ENCODE assay signal across 28 cellular contexts in the genomic region with DNA sequence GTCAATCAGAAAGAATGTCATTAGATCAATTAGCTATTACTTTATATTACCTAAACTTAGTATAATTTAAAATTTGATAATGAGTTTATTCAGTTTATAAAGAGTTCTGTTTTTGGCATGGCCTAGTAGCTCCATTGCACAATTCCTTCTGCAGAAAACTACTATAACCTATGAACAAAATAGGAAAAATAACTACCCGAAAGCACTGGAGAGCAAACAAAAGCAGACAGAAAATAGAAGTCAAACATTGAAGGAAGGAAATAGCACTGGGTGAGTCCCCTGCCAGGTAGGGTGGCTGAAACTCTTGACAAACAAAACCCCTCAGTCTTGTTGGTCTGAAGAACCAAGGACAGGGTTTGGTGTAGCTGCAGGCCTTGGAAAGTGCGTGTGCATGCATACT.
"Had no signal": no experiment of that assay in that cellular context is flagged by ENCODE, and none has a peak within 500 bp of the region (broad histone marks: within the 10 kb centered on the region; RNA-seq: fewer than 3 reads in every experiment).

No MANE protein-coding gene starts in this region.

- H3K4me1 Mint-ChIP-seq: mesothelial cell of epicardium had no signal

- DNase-seq: head of caudate nucleus; hippocampal formation; kidney glomerular epithelial cell; left cardiac atrium; left lung; mesendoderm; naive B cell; natural killer cell; ovary; posterior cingulate gyrus; stimulated activated CD4-positive, alpha-beta T cell treated with anti-CD3 and anti-CD28 coated beads, Interleukin-12 subunit alpha, Interleukin-12 subunit beta, amount 100 ng/mL, for 4 hours; stimulated activated CD4-positive, alpha-beta T cell treated with anti-CD3 and anti-CD28 coated beads, Interleukin-15, amount 100 ng/mL, for 24 hours; stimulated activated CD4-positive, alpha-beta T cell treated with anti-CD3 and anti-CD28 coated beads, Interleukin-2, amount 100 ng/mL, for 24 hours; stimulated activated CD4-positive, alpha-beta T cell treated with anti-CD3 and anti-CD28 coated beads, Interleukin-4, amount 100 ng/mL, for 24 hours; stimulated activated naive B cell treated with anti-CD40 and anti-IgM and Interleukin-4, amounts not matched to agents 10 μg/mL and 1 μg/mL and 100 μg/mL, for 72 hours; stimulated activated naive CD8-positive, alpha-beta T cell treated with anti-CD3 and anti-CD28 coated beads, Interleukin-15, Interleukin-2, amounts not matched to agents 100 U/mL and 50 U/mL, for 24 hours; tibial artery; trophoblast cell; upper lobe of right lung had no signal

- H3K27ac ChIP-seq: left lung, ovary, prostate gland, skin epidermis, suprapubic skin, thoracic aorta, tibial artery, upper lobe of right lung had no signal

- H3K27me3 ChIP-seq: left lung, ovary, suprapubic skin, tibial artery, upper lobe of right lung had no signal

- H3K4me3 Mint-ChIP-seq: mesothelial cell of epicardium; naive B cell; natural killer cell; stimulated activated naive B cell treated with anti-CD40 and anti-IgM and Interleukin-4, amounts not matched to agents 10 μg/mL and 1 μg/mL and 100 μg/mL, for 72 hours had no signal

- H3K27ac Mint-ChIP-seq: mesothelial cell of epicardium; naive B cell; natural killer cell; stimulated activated naive B cell treated with anti-CD40 and anti-IgM and Interleukin-4, amounts not matched to agents 10 μg/mL and 1 μg/mL and 100 μg/mL, for 72 hours had no signal

- H3K36me3 ChIP-seq: ovary, prostate gland had no signal

- H3K4me1 ChIP-seq: left lung, prostate gland, suprapubic skin, upper lobe of right lung had no signal

- ATAC-seq: left cardiac atrium; left lung; natural killer cell; sciatic nerve; stimulated activated naive B cell treated with anti-CD40 and anti-IgM and Interleukin-4, amounts not matched to agents 10 μg/mL and 1 μg/mL and 100 μg/mL, for 72 hours; stimulated activated naive CD8-positive, alpha-beta T cell treated with anti-CD3 and anti-CD28 coated beads, Interleukin-15, Interleukin-2, amounts not matched to agents 100 U/mL and 50 U/mL, for 24 hours; upper lobe of right lung had no signal

- H3K4me3 ChIP-seq: left lung, lung, ovary, prostate gland, skin epidermis, suprapubic skin, thoracic aorta, tibial artery, upper lobe of right lung had no signal

- H3K9me3 ChIP-seq: left lung, ovary, prostate gland, suprapubic skin, thoracic aorta, tibial artery, upper lobe of right lung had no signal

- H3K27me3 Mint-ChIP-seq: naive B cell; stimulated activated naive B cell treated with anti-CD40 and anti-IgM and Interleukin-4, amounts not matched to agents 10 μg/mL and 1 μg/mL and 100 μg/mL, for 72 hours had no signal

- FAIRE-seq: keratinocyte, urothelium cell line had no signal
